In the genomic region with DNA sequence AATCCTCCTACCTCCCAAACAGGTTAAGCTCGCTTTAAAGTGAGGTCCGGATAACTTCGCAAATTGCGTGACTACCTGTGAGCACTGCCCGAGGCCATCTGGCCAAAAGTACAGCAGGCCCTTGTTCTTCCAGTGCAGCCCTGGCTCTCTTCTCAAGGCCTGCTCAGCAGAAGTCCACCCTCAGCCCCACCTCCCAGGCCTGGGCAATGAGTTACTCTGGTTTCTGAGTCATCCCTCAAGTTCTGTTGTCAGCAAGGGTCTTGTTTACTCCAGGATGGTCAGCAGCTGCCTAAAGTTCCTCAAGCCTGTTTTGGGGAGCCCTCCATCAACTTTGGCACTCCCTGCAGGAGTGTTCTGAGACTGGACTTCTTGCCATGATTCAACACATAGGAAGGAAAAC, we compare ENCODE assay signal across 9 cellular contexts.
DNase-seq lines count a peak whose midpoint lies in the region; ATAC-seq and TF ChIP-seq lines count a peak whose summit lies in the region.
"Had no signal": no experiment of that assay in that cellular context is flagged by ENCODE, and none has a peak within 500 bp of the region (broad histone marks: within the 10 kb centered on the region; RNA-seq: fewer than 3 reads in every experiment).

No MANE protein-coding gene starts in this region.

- H4K20me1 ChIP-seq in fibroblast of lung (ENCODE audit: control insufficient read depth, extremely low read depth, insufficient read depth, low read length): no peaks in the 10 kb centered on the region

- H3K4me3 ChIP-seq in AG09309 (ENCODE audit: control insufficient read depth, low read depth, low read length) (no peak overlapping the region), fibroblast of lung (replicated peaks in 1 of 4; ENCODE audit: control extremely low read depth in 1 of 4, insufficient read depth in 1 of 4, low read depth in 3 of 4, low read length in 4 of 4) (no peak overlapping the region)
- no peak overlapping the region for H3K4me3 ChIP-seq in effector memory CD4-positive, alpha-beta T cell (ENCODE audit: insufficient read depth, low read depth, low read length, poor library complexity, severe bottlenecking)

- peaks cover 68% of the 10 kb centered on the region for H3K4me1 Mint-ChIP-seq in nephron progenitor cell
- H3K4me1 Mint-ChIP-seq in activated naive CD4-positive, alpha-beta T cell treated with anti-CD3 and anti-CD28 coated beads, Interleukin-2, amount 10 ng/mL, durations not matched to agents 7 days and 5 days: no peaks in the 10 kb centered on the region

- no peaks in the 10 kb centered on the region for H3K9me3 ChIP-seq in fibroblast of lung (ENCODE audit: control insufficient read depth, insufficient read depth, low read depth, low read length)
- H3K9me3 ChIP-seq in effector memory CD4-positive, alpha-beta T cell (ENCODE audit: control insufficient read depth, low read length): no peaks in the 10 kb centered on the region

- H3K4me1 ChIP-seq in fibroblast of lung (ENCODE audit: control insufficient read depth, extremely low read depth, insufficient read depth, low read length): peaks cover 9% of the 10 kb centered on the region
- no peaks in the 10 kb centered on the region for H3K4me1 ChIP-seq in effector memory CD4-positive, alpha-beta T cell (ENCODE audit: control insufficient read depth, insufficient read depth, low read length, poor library complexity, severe bottlenecking)

- peak; percentile 69 for DNase-seq in AG09309 (ENCODE audit: low read depth)
- DNase-seq in RWPE1 (ENCODE audit: low spot score): no peak
- DNase-seq in fibroblast of lung (ENCODE audit: low read depth in 2 of 2): peak; percentile 92 to 96
- no peak for DNase-seq in nephron progenitor cell
- DNase-seq in NK-92 (lab: John Stamatoyannopoulos, UW; ENCODE audit: unreplicated experiment): no peak
- DNase-seq in activated naive CD4-positive, alpha-beta T cell treated with anti-CD3 and anti-CD28 coated beads, Interleukin-2, amount 10 ng/mL, durations not matched to agents 7 days and 5 days: no peak
- DNase-seq in effector memory CD4-positive, alpha-beta T cell: no peak
- DNase-seq: NCI-H82 had no signal

- peaks cover 25% of the 10 kb centered on the region for H3K36me3 ChIP-seq in fibroblast of lung (ENCODE audit: control insufficient read depth, insufficient read depth, low read length)
- no peaks in the 10 kb centered on the region for H3K36me3 ChIP-seq in effector memory CD4-positive, alpha-beta T cell (ENCODE audit: control insufficient read depth, insufficient read depth, low read length)

- peaks cover 31% of the 10 kb centered on the region for H3K36me3 Mint-ChIP-seq in nephron progenitor cell (ENCODE audit: low read depth)
- H3K36me3 Mint-ChIP-seq in activated naive CD4-positive, alpha-beta T cell treated with anti-CD3 and anti-CD28 coated beads, Interleukin-2, amount 10 ng/mL, durations not matched to agents 7 days and 5 days: no peaks in the 10 kb centered on the region

- H3K27ac ChIP-seq in RWPE1 (peak overlapping the region; percentile 64), fibroblast of lung (ENCODE audit: insufficient read depth, low read length) (peak overlapping the region; percentile 50)
- no peak overlapping the region for H3K27ac ChIP-seq in effector memory CD4-positive, alpha-beta T cell (ENCODE audit: insufficient read depth, low read length, poor library complexity, severe bottlenecking)

- H3K4me3 Mint-ChIP-seq in nephron progenitor cell: no peak overlapping the region
- H3K4me3 Mint-ChIP-seq in activated naive CD4-positive, alpha-beta T cell treated with anti-CD3 and anti-CD28 coated beads, Interleukin-2, amount 10 ng/mL, durations not matched to agents 7 days and 5 days: no peak overlapping the region

- H3K27me3 Mint-ChIP-seq in nephron progenitor cell (ENCODE audit: low read depth, poor library complexity): peaks cover 6% of the 10 kb centered on the region
- no peaks in the 10 kb centered on the region for H3K27me3 Mint-ChIP-seq in activated naive CD4-positive, alpha-beta T cell treated with anti-CD3 and anti-CD28 coated beads, Interleukin-2, amount 10 ng/mL, durations not matched to agents 7 days and 5 days

- no peak overlapping the region for H3K4me2 ChIP-seq in fibroblast of lung (ENCODE audit: extremely low read depth, insufficient read depth, low read length)

- H3K27ac Mint-ChIP-seq in nephron progenitor cell: peak overlapping the region; percentile 42
- no peak overlapping the region for H3K27ac Mint-ChIP-seq in activated naive CD4-positive, alpha-beta T cell treated with anti-CD3 and anti-CD28 coated beads, Interleukin-2, amount 10 ng/mL, durations not matched to agents 7 days and 5 days

- CTCF ChIA-PET in RWPE1 (lab: Yijun Ruan, JAX): interaction anchor here (1.0 kb wide), 1 partner anchor 50 kb away, joined by 3 read pairs; no protein-coding TSS in a partner anchor
- CTCF ChIA-PET in activated naive CD4-positive, alpha-beta T cell treated with anti-CD3 and anti-CD28 coated beads, Interleukin-2, amount 10 ng/mL, durations not matched to agents 7 days and 5 days (lab: Charles Lee): no interaction called here

- no peaks in the 10 kb centered on the region for H3K9me3 Mint-ChIP-seq in nephron progenitor cell
- no peaks in the 10 kb centered on the region for H3K9me3 Mint-ChIP-seq in activated naive CD4-positive, alpha-beta T cell treated with anti-CD3 and anti-CD28 coated beads, Interleukin-2, amount 10 ng/mL, durations not matched to agents 7 days and 5 days

- peaks cover 22% of the 10 kb centered on the region for H3K79me2 ChIP-seq in fibroblast of lung (ENCODE audit: control insufficient read depth, insufficient read depth, low read length)

- POLR2A ChIA-PET in RWPE1 (lab: Yijun Ruan, JAX; ENCODE audit: low non-redundant PET): no interaction called here

- no peak overlapping the region for H2AFZ ChIP-seq in fibroblast of lung (ENCODE audit: low read length)

- ATAC-seq in HG03439 (IDR thresholded peaks at IDR 0.05; ENCODE audit: unreplicated experiment): no peak

- no peaks in the 10 kb centered on the region for H3K27me3 ChIP-seq in fibroblast of lung (ENCODE audit: control insufficient read depth, insufficient read depth, low read length)
- no peaks in the 10 kb centered on the region for H3K27me3 ChIP-seq in effector memory CD4-positive, alpha-beta T cell (replicated peaks; ENCODE audit: control insufficient read depth, insufficient read depth, low read length, poor library complexity, severe bottlenecking)

- no peak overlapping the region for H3K9ac ChIP-seq in fibroblast of lung (ENCODE audit: insufficient read depth, low read length)

- TF ChIP-seq CTCF in AG09309 (IDR thresholded peaks at IDR 0.05; ENCODE audit: control insufficient read depth, insufficient read depth, low read depth, low read length, missing control alignments) (no peak), RWPE1 (conservative IDR thresholded peaks at IDR 0.05; ENCODE audit: low read depth) (no peak), fibroblast of lung (conservative IDR thresholded peaks at IDR 0.05 in 1 of 2, IDR thresholded peaks at IDR 0.05 in 1 of 2; ENCODE audit: low read depth in 1 of 2, low read length in 2 of 2) (no peak), nephron progenitor cell (IDR thresholded peaks at IDR 0.05) (no peak)

Comparison
In these comparisons a context has a peak if more than half of its experiments do, and no peak if none do; other contexts are left out.
1. DNase-seq: peak in AG09309 (single experiment) and fibroblast of lung (2 of 2); none in RWPE1 (single experiment), nephron progenitor cell (single experiment), NK-92 (single experiment), activated naive CD4-positive, alpha-beta T cell treated with anti-CD3 and anti-CD28 coated beads, Interleukin-2, amount 10 ng/mL, durations not matched to agents 7 days and 5 days (single experiment) and effector memory CD4-positive, alpha-beta T cell (0 of 3).